In the genomic region with DNA sequence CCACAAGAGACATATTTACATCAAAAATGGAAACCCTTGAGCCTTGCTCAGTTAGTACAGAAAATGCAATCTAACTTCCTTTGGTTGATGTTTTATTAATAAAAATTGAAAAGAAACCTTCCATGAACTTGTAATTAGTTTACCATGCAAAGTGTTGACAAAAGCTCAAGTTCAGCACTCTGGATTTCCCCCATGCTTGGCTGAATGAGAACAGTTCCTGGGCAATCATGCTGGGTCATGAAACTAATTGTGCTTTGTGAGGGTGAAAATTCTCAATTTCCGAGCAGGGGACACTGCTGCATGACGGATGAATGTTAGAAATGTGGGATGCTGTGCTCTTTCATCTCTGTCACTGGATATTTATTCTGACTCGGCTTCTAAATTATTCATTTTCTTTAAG, we compare ENCODE assay signal across 3 cellular contexts.
TF ChIP-seq lines count a peak whose summit lies in the region.

No MANE protein-coding gene starts in this region.

TF ChIP-seq in SK-N-SH, 30 proteins besides CTCF, POLR2A, EP300 and RAD21 (continued from another document):
- peak; percentile 81 for TF ChIP-seq REST (IDR thresholded peaks at IDR 0.05; ENCODE audit: low read depth, low read length)

TF ChIP-seq in SK-N-SH treated with all-trans-retinoic acid at 6 μM for 48 hours, 23 proteins besides CTCF, POLR2A, EP300 and RAD21:
- TF ChIP-seq, protein P1, sequence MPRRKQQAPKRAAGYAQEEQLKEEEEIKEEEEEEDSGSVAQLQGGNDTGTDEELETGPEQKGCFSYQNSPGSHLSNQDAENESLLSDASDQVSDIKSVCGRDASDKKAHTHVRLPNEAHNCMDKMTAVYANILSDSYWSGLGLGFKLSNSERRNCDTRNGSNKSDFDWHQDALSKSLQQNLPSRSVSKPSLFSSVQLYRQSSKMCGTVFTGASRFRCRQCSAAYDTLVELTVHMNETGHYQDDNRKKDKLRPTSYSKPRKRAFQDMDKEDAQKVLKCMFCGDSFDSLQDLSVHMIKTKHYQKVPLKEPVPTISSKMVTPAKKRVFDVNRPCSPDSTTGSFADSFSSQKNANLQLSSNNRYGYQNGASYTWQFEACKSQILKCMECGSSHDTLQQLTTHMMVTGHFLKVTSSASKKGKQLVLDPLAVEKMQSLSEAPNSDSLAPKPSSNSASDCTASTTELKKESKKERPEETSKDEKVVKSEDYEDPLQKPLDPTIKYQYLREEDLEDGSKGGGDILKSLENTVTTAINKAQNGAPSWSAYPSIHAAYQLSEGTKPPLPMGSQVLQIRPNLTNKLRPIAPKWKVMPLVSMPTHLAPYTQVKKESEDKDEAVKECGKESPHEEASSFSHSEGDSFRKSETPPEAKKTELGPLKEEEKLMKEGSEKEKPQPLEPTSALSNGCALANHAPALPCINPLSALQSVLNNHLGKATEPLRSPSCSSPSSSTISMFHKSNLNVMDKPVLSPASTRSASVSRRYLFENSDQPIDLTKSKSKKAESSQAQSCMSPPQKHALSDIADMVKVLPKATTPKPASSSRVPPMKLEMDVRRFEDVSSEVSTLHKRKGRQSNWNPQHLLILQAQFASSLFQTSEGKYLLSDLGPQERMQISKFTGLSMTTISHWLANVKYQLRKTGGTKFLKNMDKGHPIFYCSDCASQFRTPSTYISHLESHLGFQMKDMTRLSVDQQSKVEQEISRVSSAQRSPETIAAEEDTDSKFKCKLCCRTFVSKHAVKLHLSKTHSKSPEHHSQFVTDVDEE (CRISPR knock-in tag; IDR thresholded peaks at IDR 0.05): no peak
- TF ChIP-seq ZNF70 (CRISPR knock-in tag; IDR thresholded peaks at IDR 0.05) (no peak), ISL1 (CRISPR knock-in tag; IDR thresholded peaks at IDR 0.05) (no peak), CREB5 (CRISPR knock-in tag; IDR thresholded peaks at IDR 0.05; ENCODE audit: low read depth) (no peak), ZFP3 (CRISPR knock-in tag; IDR thresholded peaks at IDR 0.05) (no peak), ZNF565 (CRISPR knock-in tag; conservative IDR thresholded peaks at IDR 0.05; ENCODE audit: low read depth) (no peak), ARNTL (CRISPR knock-in tag; IDR thresholded peaks at IDR 0.05; ENCODE audit: borderline replicate concordance, low read depth) (no peak), ZC3H10 (CRISPR knock-in tag; IDR thresholded peaks at IDR 0.05) (no peak), OSR1 (CRISPR knock-in tag; IDR thresholded peaks at IDR 0.05) (no peak), TOX (CRISPR knock-in tag; IDR thresholded peaks at IDR 0.05; ENCODE audit: borderline replicate concordance) (no peak), ZNF8 (CRISPR knock-in tag; IDR thresholded peaks at IDR 0.05) (no peak), RARB (CRISPR knock-in tag; IDR thresholded peaks at IDR 0.05) (no peak), GLIS3 (CRISPR knock-in tag; IDR thresholded peaks at IDR 0.05) (no peak), BACH2 (CRISPR knock-in tag; IDR thresholded peaks at IDR 0.05; ENCODE audit: borderline replicate concordance) (no peak), SNAI2 (CRISPR knock-in tag; IDR thresholded peaks at IDR 0.05) (no peak)
- TF ChIP-seq, protein P2, sequence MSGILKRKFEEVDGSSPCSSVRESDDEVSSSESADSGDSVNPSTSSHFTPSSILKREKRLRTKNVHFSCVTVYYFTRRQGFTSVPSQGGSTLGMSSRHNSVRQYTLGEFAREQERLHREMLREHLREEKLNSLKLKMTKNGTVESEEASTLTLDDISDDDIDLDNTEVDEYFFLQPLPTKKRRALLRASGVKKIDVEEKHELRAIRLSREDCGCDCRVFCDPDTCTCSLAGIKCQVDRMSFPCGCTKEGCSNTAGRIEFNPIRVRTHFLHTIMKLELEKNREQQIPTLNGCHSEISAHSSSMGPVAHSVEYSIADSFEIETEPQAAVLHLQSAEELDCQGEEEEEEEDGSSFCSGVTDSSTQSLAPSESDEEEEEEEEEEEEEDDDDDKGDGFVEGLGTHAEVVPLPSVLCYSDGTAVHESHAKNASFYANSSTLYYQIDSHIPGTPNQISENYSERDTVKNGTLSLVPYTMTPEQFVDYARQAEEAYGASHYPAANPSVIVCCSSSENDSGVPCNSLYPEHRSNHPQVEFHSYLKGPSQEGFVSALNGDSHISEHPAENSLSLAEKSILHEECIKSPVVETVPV (CRISPR knock-in tag; IDR thresholded peaks at IDR 0.05): no peak

TF ChIP-seq in PFSK-1, 5 proteins besides CTCF, POLR2A, EP300 and RAD21 (continued from another document):
- peak; percentile 85 to 94 for TF ChIP-seq REST (IDR thresholded peaks at IDR 0.05; ENCODE audit: insufficient read depth in 1 of 2, low read depth in 2 of 2, low read length in 2 of 2)
